Comparison of ENCODE assay signal across 1 cellular context in genomic region chr1:55913565-55913964, GRCh38.
TF ChIP-seq lines count a peak whose summit lies in the region.

No MANE protein-coding gene starts in this region.

TF ChIP-seq in IMR-90, 13 proteins besides CTCF, POLR2A, EP300 and RAD21:
- TF ChIP-seq BHLHE40 (IDR thresholded peaks at IDR 0.05; ENCODE audit: low read depth, low read length) (no peak), RFX5 (IDR thresholded peaks at IDR 0.05; ENCODE audit: low read depth, low read length) (no peak), FOS (IDR thresholded peaks at IDR 0.05; ENCODE audit: low read depth, low read length) (no peak), MAFK (IDR thresholded peaks at IDR 0.05; ENCODE audit: low read depth, low read length) (no peak), RCOR1 (IDR thresholded peaks at IDR 0.05; ENCODE audit: insufficient replicate concordance, low read length) (no peak), MXI1 (IDR thresholded peaks at IDR 0.05; ENCODE audit: borderline replicate concordance, low read depth, low read length) (no peak), NFE2L2 (IDR thresholded peaks at IDR 0.05; ENCODE audit: low read depth, low read length) (no peak), CHD1 (IDR thresholded peaks at IDR 0.05; ENCODE audit: low read depth, low read length) (no peak), CEBPB (IDR thresholded peaks at IDR 0.05; ENCODE audit: low read depth, low read length) (no peak), MAZ (IDR thresholded peaks at IDR 0.05; ENCODE audit: borderline replicate concordance, low read depth, low read length) (no peak), ELK1 (IDR thresholded peaks at IDR 0.05; ENCODE audit: borderline replicate concordance, low read depth, low read length) (no peak), SMC3 (IDR thresholded peaks at IDR 0.05; ENCODE audit: low read depth, low read length) (no peak)
- TF ChIP-seq, protein P1, sequence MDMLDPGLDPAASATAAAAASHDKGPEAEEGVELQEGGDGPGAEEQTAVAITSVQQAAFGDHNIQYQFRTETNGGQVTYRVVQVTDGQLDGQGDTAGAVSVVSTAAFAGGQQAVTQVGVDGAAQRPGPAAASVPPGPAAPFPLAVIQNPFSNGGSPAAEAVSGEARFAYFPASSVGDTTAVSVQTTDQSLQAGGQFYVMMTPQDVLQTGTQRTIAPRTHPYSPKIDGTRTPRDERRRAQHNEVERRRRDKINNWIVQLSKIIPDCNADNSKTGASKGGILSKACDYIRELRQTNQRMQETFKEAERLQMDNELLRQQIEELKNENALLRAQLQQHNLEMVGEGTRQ (IDR thresholded peaks at IDR 0.05; ENCODE audit: low read depth, low read length): no peak
